In genomic region chr9:127873223-127873691, GRCh38 we compare ENCODE assay signal across 1 cellular context.
TF ChIP-seq lines count a peak whose summit lies in the region.

No MANE protein-coding gene starts in this region.

TF ChIP-seq in H1, 55 proteins besides CTCF, POLR2A, EP300 and RAD21:
- TF ChIP-seq EGR1 (IDR thresholded peaks at IDR 0.05; ENCODE audit: borderline replicate concordance, low read depth, low read length) (no peak), RFX5 (IDR thresholded peaks at IDR 0.05; ENCODE audit: borderline replicate concordance, low read depth, low read length) (no peak), CHD2 (IDR thresholded peaks at IDR 0.05; ENCODE audit: low read length) (no peak), SP4 (IDR thresholded peaks at IDR 0.05; ENCODE audit: low read length) (no peak)
TF ChIP-seq in H1: peak in this region for 0.
